8 cellular contexts compared by ENCODE assay signal in genomic region chr16:2969545-2970521, GRCh38. TPM values are rescaled to one million over a fixed set of nuclear protein-coding genes. Genes with fewer than 3 reads are reported as not detected.
DNase-seq lines count a peak whose midpoint lies in the region; ATAC-seq, FAIRE-seq and TF ChIP-seq lines count a peak whose summit lies in the region.

No MANE protein-coding gene starts in this region.

- H2BK20ac ChIP-seq in H9 (ENCODE audit: low read depth, low read length, poor library complexity, severe bottlenecking): no peak overlapping the region

- H4K20me1 ChIP-seq in H9 (ENCODE audit: control insufficient read depth, insufficient read depth, insufficient read length): peaks cover 3% of the 10 kb centered on the region

- no peak overlapping the region for H2BK15ac ChIP-seq in H9 (ENCODE audit: low read depth, low read length)

- H3K27me3 Mint-ChIP-seq in H9 (ENCODE audit: low read depth) (peaks cover 21% of the 10 kb centered on the region), chondrocyte (ENCODE audit: low read depth) (no peaks in the 10 kb centered on the region)

- no peaks in the 10 kb centered on the region for H3K9me3 Mint-ChIP-seq in H9
- H3K9me3 Mint-ChIP-seq in chondrocyte (ENCODE audit: low read depth): no peaks in the 10 kb centered on the region

- H3K27ac Mint-ChIP-seq in H9 (no peak overlapping the region; a peak in 1 of 7 replicates), chondrocyte (ENCODE audit: unreplicated experiment) (no peak overlapping the region)

- no peak overlapping the region for H2AK5ac ChIP-seq in H9 (ENCODE audit: insufficient read length, low read length)

- no peaks in the 10 kb centered on the region for H3K79me1 ChIP-seq in H9 (ENCODE audit: insufficient read depth, low read depth, low read length, poor library complexity, severe bottlenecking)

- H3K23me2 ChIP-seq in H9 (ENCODE audit: insufficient read length, low read depth, low read length, poor library complexity, severe bottlenecking): peaks cover 6% of the 10 kb centered on the region

- peak overlapping the region; percentile 9; the same call in 1 of the 2 replicates for H3K14ac ChIP-seq in H9 (ENCODE audit: insufficient read depth, low read length)

- no peaks in the 10 kb centered on the region for H3K79me2 ChIP-seq in H9 (ENCODE audit: insufficient read depth, low read length)

- no peak overlapping the region for H4K8ac ChIP-seq in H9 (replicated peaks; ENCODE audit: insufficient read length, low read depth, low read length)

- TF ChIP-seq CTCF in H9 (conservative IDR thresholded peaks at IDR 0.05): peak; percentile 74
- TF ChIP-seq CTCF in chondrocyte (IDR thresholded peaks at IDR 0.05): peak; percentile 76

- peak overlapping the region; percentile 72 to 81 for H3K4me3 Mint-ChIP-seq in H9
- peak overlapping the region; percentile 59 for H3K4me3 Mint-ChIP-seq in chondrocyte (ENCODE audit: unreplicated experiment)

- no peak overlapping the region for H4K5ac ChIP-seq in H9 (ENCODE audit: insufficient read length, low read depth, low read length)

- H2BK12ac ChIP-seq in H9 (ENCODE audit: insufficient read length, low read depth, low read length): no peak overlapping the region

- no peaks in the 10 kb centered on the region for H3K9me3 ChIP-seq in H9 (ENCODE audit: control insufficient read depth, low read depth, low read length)

- no peak overlapping the region for H3K23ac ChIP-seq in H9 (ENCODE audit: insufficient read length, low read depth, low read length)

- peak; percentile 83 for DNase-seq in H9
- DNase-seq in NCI-H2107 treated with DMSO at 0.1 percent for 48 hours (lab: John Stamatoyannopoulos, UW; ENCODE audit: unreplicated experiment): peak; percentile 44
- peak in 3 of 4 experiments; percentile 25 to 47 (median 34) for DNase-seq in activated CD4-positive, CD25-positive, alpha-beta regulatory T cell (lab: John Stamatoyannopoulos, UW)
- no peak for DNase-seq in chondrocyte (ENCODE audit: low spot score)
- peak; percentile 55 to 65 for DNase-seq in stimulated activated CD4-positive, alpha-beta T cell treated with anti-CD3 and anti-CD28 coated beads, Interleukin-1b, Interleukin-23, amount 100 ng/mL, for 4 hours (ENCODE audit: low read depth in 2 of 2)

- peak; percentile 36 for FAIRE-seq in G401.6 (lab: Jason Lieb, UNC)

- peak overlapping the region; percentile 46 for H3K4me2 ChIP-seq in H9 (ENCODE audit: insufficient read depth, insufficient read length, low read length)

- H3K4me1 Mint-ChIP-seq in H9: peaks cover 18 to 24% of the 10 kb centered on the region in 2 experiments
- H3K4me1 Mint-ChIP-seq in chondrocyte (ENCODE audit: low read depth): peaks cover 13% of the 10 kb centered on the region

- H3T11ph ChIP-seq in H9 (ENCODE audit: low read length): no peak overlapping the region

- no peak overlapping the region for H2BK5ac ChIP-seq in H9 (ENCODE audit: insufficient read length, low read length)

- H3K27me3 ChIP-seq in H9 (ENCODE audit: insufficient read depth, low read length) (no peaks in the 10 kb centered on the region), layer of hippocampus (ENCODE audit: control insufficient read depth, insufficient read depth, low read length) (peaks cover 8% of the 10 kb centered on the region)

- no peak for ATAC-seq in GM18517 (IDR thresholded peaks at IDR 0.05; ENCODE audit: unreplicated experiment)

- WGBS in H9 (ENCODE audit: extremely low coverage, insufficient read length, low lambda C conversion rate): no CpG with 5 or more reads among the region's 83 CpGs

- H3K4me1 ChIP-seq in H9 (ENCODE audit: insufficient read depth, low read length): no peaks in the 10 kb centered on the region

- no peak overlapping the region for H3K4ac ChIP-seq in H9 (ENCODE audit: low read depth, low read length)

- H3K56ac ChIP-seq in H9 (ENCODE audit: insufficient read length, low read depth, low read length): no peak overlapping the region

- no peak overlapping the region for H4K91ac ChIP-seq in H9 (ENCODE audit: insufficient read length, low read depth, low read length)

- peaks cover 4 to 22% (median 18%) of the 10 kb centered on the region in 3 experiments; a peak in 6 of 7 replicates for H3K36me3 Mint-ChIP-seq in H9 (ENCODE audit: insufficient read depth in 1 of 3, low read depth in 3 of 3)
- H3K36me3 Mint-ChIP-seq in chondrocyte (ENCODE audit: low read depth): no peaks in the 10 kb centered on the region

- no peak overlapping the region for H2AFZ ChIP-seq in H9 (ENCODE audit: low read length)

- peak overlapping the region; percentile 45 for H3K9ac ChIP-seq in H9 (ENCODE audit: extremely low read depth, insufficient read length, low read length)

- H3K18ac ChIP-seq in H9 (ENCODE audit: insufficient read length, low read depth, low read length): peak overlapping the region; percentile 6

- no peak overlapping the region for H2BK120ac ChIP-seq in H9 (ENCODE audit: low read depth, low read length, poor library complexity, severe bottlenecking)

- no peak overlapping the region for H3K27ac ChIP-seq in H9 (ENCODE audit: insufficient read length, low read depth, low read length)
- peak overlapping the region; percentile 96 for H3K27ac ChIP-seq in layer of hippocampus (ENCODE audit: low read depth, low read length)

RNA-seq across cellular contexts. Expression of gene PAQR4, which starts 0.7 kb away (rescaled TPM):
- total RNA-seq in H9 (2021) (32.1 and 33.3 TPM in 2 replicates), chondrocyte (8.2 to 15.9 TPM (median 9.5 TPM) in 3 replicates)

RNA-seq across cellular contexts. Expression of gene KREMEN2, which starts 5.8 kb away (rescaled TPM):
- 12.8 and 14.6 TPM in 2 replicates for total RNA-seq in H9 (2021)
- total RNA-seq in chondrocyte: not detected in 3 replicates

RNA-seq across cellular contexts. Expression of gene PKMYT1, which starts 10.4 kb away (rescaled TPM):
- total RNA-seq in H9 (2021) (114 and 120 TPM in 2 replicates), chondrocyte (6.2 to 23.2 TPM (median 7.2 TPM) in 3 replicates)

RNA-seq across cellular contexts. Expression of gene CLDN9, which starts 42.9 kb away (rescaled TPM):
- 1.3 and 1.5 TPM in 2 replicates for total RNA-seq in H9 (2021)
- not detected in 3 replicates for total RNA-seq in chondrocyte

RNA-seq across cellular contexts. Expression of gene CLDN6, which starts 48.1 kb away (rescaled TPM):
- total RNA-seq in H9 (2021) (743 and 757 TPM in 2 replicates), chondrocyte (0.27 to 0.69 TPM in 2 of 3 replicates, not detected in the other)

Comparison
In these comparisons a context has a peak if more than half of its experiments do, and no peak if none do; other contexts are left out.
1. RNA of gene KREMEN2, which starts 5.8 kb away (total RNA-seq): 12.8 to 14.6 TPM in H9; not detected in chondrocyte; every median in the first group is over 10 times any median in the second.